ENCODE assay signal across 1 cellular context in genomic region chr17:75617218-75617617, GRCh38.
TF ChIP-seq lines count a peak whose summit lies in the region.

No MANE protein-coding gene starts in this region.

TF ChIP-seq in IMR-90, 13 proteins besides CTCF, POLR2A, EP300 and RAD21 (continued from another document):
- TF ChIP-seq RFX5 (IDR thresholded peaks at IDR 0.05; ENCODE audit: low read depth, low read length) (no peak), MAFK (IDR thresholded peaks at IDR 0.05; ENCODE audit: low read depth, low read length) (no peak), RCOR1 (IDR thresholded peaks at IDR 0.05; ENCODE audit: insufficient replicate concordance, low read length) (no peak), CHD1 (IDR thresholded peaks at IDR 0.05; ENCODE audit: low read depth, low read length) (no peak), MAZ (IDR thresholded peaks at IDR 0.05; ENCODE audit: borderline replicate concordance, low read depth, low read length) (no peak)
